ENCODE assay signal across 13 cellular contexts in genomic region chr17:59375858-59376257, GRCh38. TPM values are rescaled to one million over a fixed set of nuclear protein-coding genes. Genes with fewer than 3 reads are reported as not detected.
DNase-seq lines count a peak whose midpoint lies in the region; ATAC-seq lines count a peak whose summit lies in the region.
"Had no signal": no experiment of that assay in that cellular context is flagged by ENCODE, and none has a peak within 500 bp of the region (broad histone marks: within the 10 kb centered on the region; RNA-seq: fewer than 3 reads in every experiment).

No MANE protein-coding gene starts in this region.

- peak; percentile 62 for ATAC-seq in GM18867 (IDR thresholded peaks at IDR 0.05; ENCODE audit: unreplicated experiment)
- ATAC-seq in HG03354 (IDR thresholded peaks at IDR 0.05; ENCODE audit: poor library complexity, severe bottlenecking, unreplicated experiment), result peak; percentile 56
- ATAC-seq in HG02938 (IDR thresholded peaks at IDR 0.05; ENCODE audit: unreplicated experiment), result no peak

- H3K27ac ChIP-seq in layer of hippocampus (ENCODE audit: low read depth, low read length), result peak overlapping the region; percentile 95

- intact Hi-C loops in activated CD4-positive, alpha-beta T cell treated with anti-CD3 and anti-CD28 coated beads, Interleukin-2, amount 10 ng/mL, durations not matched to agents 24 days and 14 days (cut with micrococcal nuclease), result loop anchor here (2.0 kb wide), 1 partner anchor 65 kb away; no protein-coding TSS in a partner anchor

- H3K4me3 Mint-ChIP-seq in activated CD4-positive, alpha-beta T cell treated with anti-CD3 and anti-CD28 coated beads, Interleukin-2, amount 10 ng/mL, durations not matched to agents 24 days and 14 days, result no peak overlapping the region

- H3K27ac Mint-ChIP-seq in activated CD4-positive, alpha-beta T cell treated with anti-CD3 and anti-CD28 coated beads, Interleukin-2, amount 10 ng/mL, durations not matched to agents 24 days and 14 days, result no peak overlapping the region

- peaks cover 10% of the 10 kb centered on the region for H3K36me3 Mint-ChIP-seq in activated CD4-positive, alpha-beta T cell treated with anti-CD3 and anti-CD28 coated beads, Interleukin-2, amount 10 ng/mL, durations not matched to agents 24 days and 14 days (ENCODE audit: low read depth)

- peaks cover 61% of the 10 kb centered on the region for H3K4me1 Mint-ChIP-seq in activated CD4-positive, alpha-beta T cell treated with anti-CD3 and anti-CD28 coated beads, Interleukin-2, amount 10 ng/mL, durations not matched to agents 24 days and 14 days

- H3K9me3 Mint-ChIP-seq in activated CD4-positive, alpha-beta T cell treated with anti-CD3 and anti-CD28 coated beads, Interleukin-2, amount 10 ng/mL, durations not matched to agents 24 days and 14 days, result peaks cover 6% of the 10 kb centered on the region
- H3K9me3 Mint-ChIP-seq: CD4-positive, alpha-beta memory T cell had no signal

- DNase-seq in CD1c-positive myeloid dendritic cell (ENCODE audit: extremely low spot score) (peak; percentile 35), globus pallidus (ENCODE audit: low spot score) (no peak), DMS53 treated with DMSO at 0.1 percent for 48 hours (lab: John Stamatoyannopoulos, UW; ENCODE audit: unreplicated experiment) (no peak)
- DNase-seq in activated CD4-positive, alpha-beta T cell treated with anti-CD3 and anti-CD28 coated beads, Interleukin-2, amount 10 ng/mL, durations not matched to agents 24 days and 14 days, result no peak
- DNase-seq: activated effector memory CD4-positive, alpha-beta T cell treated with Interleukin-2 at 50 U/mL for 16 hours; CD4-positive, alpha-beta memory T cell; HCEC 1CT; Peyer's patch; stimulated activated CD4-positive, alpha-beta T cell treated with anti-CD3 and anti-CD28 coated beads, Interleukin-2, amount 100 ng/mL, for 24 hours had no signal

- no peaks in the 10 kb centered on the region for H3K27me3 Mint-ChIP-seq in activated CD4-positive, alpha-beta T cell treated with anti-CD3 and anti-CD28 coated beads, Interleukin-2, amount 10 ng/mL, durations not matched to agents 24 days and 14 days
- H3K27me3 Mint-ChIP-seq: CD4-positive, alpha-beta memory T cell had no signal

- H3K27me3 ChIP-seq in layer of hippocampus (ENCODE audit: control insufficient read depth, insufficient read depth, low read length), result no peaks in the 10 kb centered on the region
- H3K27me3 ChIP-seq: Peyer's patch had no signal

RNA-seq across cellular contexts. Expression of gene YPEL2, which starts 44.4 kb away (rescaled TPM):
- total RNA-seq in activated CD4-positive, alpha-beta T cell treated with anti-CD3 and anti-CD28 coated beads, Interleukin-2, amount 10 ng/mL, durations not matched to agents 24 days and 14 days, result 6.2 and 7.0 TPM in 2 replicates
